Comparison of ENCODE assay signal across 1 cellular context in genomic region chr19:8511573-8512101, GRCh38.
TF ChIP-seq lines count a peak whose summit lies in the region.

No MANE protein-coding gene starts in this region.

TF ChIP-seq in IMR-90, 13 proteins besides CTCF, POLR2A, EP300 and RAD21 (continued from another document):
- no peak for TF ChIP-seq ELK1 (IDR thresholded peaks at IDR 0.05; ENCODE audit: borderline replicate concordance, low read depth, low read length)
- TF ChIP-seq SMC3 (IDR thresholded peaks at IDR 0.05; ENCODE audit: low read depth, low read length) = no peak
- no peak for TF ChIP-seq MXI1 (IDR thresholded peaks at IDR 0.05; ENCODE audit: borderline replicate concordance, low read depth, low read length)
- TF ChIP-seq NFE2L2 (IDR thresholded peaks at IDR 0.05; ENCODE audit: low read depth, low read length) = no peak
- TF ChIP-seq MAZ (IDR thresholded peaks at IDR 0.05; ENCODE audit: borderline replicate concordance, low read depth, low read length) = no peak
- TF ChIP-seq FOS (IDR thresholded peaks at IDR 0.05; ENCODE audit: low read depth, low read length) = no peak
- TF ChIP-seq CHD1 (IDR thresholded peaks at IDR 0.05; ENCODE audit: low read depth, low read length) = no peak
- no peak for TF ChIP-seq RCOR1 (IDR thresholded peaks at IDR 0.05; ENCODE audit: insufficient replicate concordance, low read length)
- no peak for TF ChIP-seq USF2 (IDR thresholded peaks at IDR 0.05; ENCODE audit: low read depth, low read length)
- no peak for TF ChIP-seq MAFK (IDR thresholded peaks at IDR 0.05; ENCODE audit: low read depth, low read length)
- TF ChIP-seq BHLHE40 (IDR thresholded peaks at IDR 0.05; ENCODE audit: low read depth, low read length) = no peak
- no peak for TF ChIP-seq CEBPB (IDR thresholded peaks at IDR 0.05; ENCODE audit: low read depth, low read length)
